In the genomic region with DNA sequence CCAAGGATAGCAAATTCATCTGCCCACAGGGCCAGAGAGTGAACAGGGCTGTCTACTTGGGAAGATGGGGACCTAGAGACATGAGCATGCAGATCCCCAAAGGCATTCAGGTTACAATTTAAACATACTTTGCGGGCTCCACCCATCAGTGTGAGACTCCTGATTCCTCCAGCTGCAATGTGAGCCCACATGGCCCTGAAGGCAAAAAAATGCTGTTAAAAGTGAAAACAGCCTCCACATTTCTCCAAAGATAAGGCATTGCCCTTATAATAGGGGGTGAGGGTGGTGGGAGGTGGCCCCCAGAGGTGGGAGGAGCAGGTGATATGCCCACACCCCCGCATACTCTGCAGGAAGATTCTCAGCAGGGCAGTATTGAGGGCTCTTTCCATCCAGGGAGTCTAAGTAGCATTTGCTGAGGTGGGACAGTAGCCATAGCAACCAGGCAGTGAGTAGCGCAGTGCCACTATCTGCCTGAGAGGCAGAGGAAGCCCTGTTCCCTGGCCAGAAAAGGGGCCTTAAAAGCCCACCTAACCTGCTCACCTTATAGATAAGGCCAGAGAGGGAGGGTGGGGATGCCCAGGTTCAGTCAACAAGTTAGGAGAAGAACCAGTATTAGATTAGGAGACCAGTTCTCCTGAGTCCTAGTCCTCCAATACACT, we compare ENCODE assay signal across 1 cellular context.
TF ChIP-seq lines count a peak whose summit lies in the region.

No MANE protein-coding gene starts in this region.

TF ChIP-seq in H1, 55 proteins besides CTCF, POLR2A, EP300 and RAD21:
- no peak for TF ChIP-seq USF2 (IDR thresholded peaks at IDR 0.05; ENCODE audit: low read length)
- TF ChIP-seq CREB1 (IDR thresholded peaks at IDR 0.05), result no peak
- no peak for TF ChIP-seq CBX8 (IDR thresholded peaks at IDR 0.05; ENCODE audit: borderline replicate concordance, low read depth, low read length)
- no peak for TF ChIP-seq CHD1 (IDR thresholded peaks at IDR 0.05; ENCODE audit: low read depth, low read length)
- no peak for TF ChIP-seq NANOG (IDR thresholded peaks at IDR 0.05; ENCODE audit: insufficient read depth, low read depth, low read length, poor library complexity, severe bottlenecking)
- no peak for TF ChIP-seq POU5F1 (IDR thresholded peaks at IDR 0.05; ENCODE audit: low read depth, low read length)
- no peak for TF ChIP-seq EZH2 (IDR thresholded peaks at IDR 0.05; ENCODE audit: low read depth, low read length, severe bottlenecking)
- TF ChIP-seq RFX5 (IDR thresholded peaks at IDR 0.05; ENCODE audit: borderline replicate concordance, low read depth, low read length), result no peak
- TF ChIP-seq SP1 (IDR thresholded peaks at IDR 0.05; ENCODE audit: low read depth, low read length), result no peak
- no peak for TF ChIP-seq JUND (IDR thresholded peaks at IDR 0.05; ENCODE audit: low read length)
- TF ChIP-seq FOSL1 (IDR thresholded peaks at IDR 0.05; ENCODE audit: insufficient read depth, low read depth, low read length), result no peak
- TF ChIP-seq SAP30 (IDR thresholded peaks at IDR 0.05; ENCODE audit: insufficient read depth, insufficient replicate concordance, low read length), result no peak
- no peak for TF ChIP-seq TEAD4 (IDR thresholded peaks at IDR 0.05; ENCODE audit: low read depth, low read length)
- TF ChIP-seq GABPA (IDR thresholded peaks at IDR 0.05; ENCODE audit: borderline replicate concordance, insufficient read depth, low read length), result no peak
- TF ChIP-seq SIN3A (conservative IDR thresholded peaks at IDR 0.05 in 1 of 2, IDR thresholded peaks at IDR 0.05 in 1 of 2; ENCODE audit: low read depth in 1 of 2, low read length in 2 of 2), result no peak
- no peak for TF ChIP-seq NRF1 (IDR thresholded peaks at IDR 0.05; ENCODE audit: low read depth, low read length)
